In the genomic region with DNA sequence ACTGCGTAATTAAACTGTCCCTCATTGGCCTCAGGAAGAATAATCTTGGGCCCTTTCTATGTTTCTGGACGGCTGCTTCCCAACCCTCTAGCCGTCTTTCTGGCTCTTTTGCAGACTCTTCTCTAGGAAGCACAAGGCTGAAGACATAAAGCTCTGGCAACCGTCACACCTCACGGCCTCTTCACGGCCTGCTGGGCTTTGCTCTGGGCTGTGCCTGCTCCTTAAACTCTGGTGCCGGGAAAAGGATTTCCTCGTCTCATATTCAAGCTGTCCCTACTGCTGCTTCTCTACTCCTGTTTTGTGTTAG, we compare ENCODE assay signal across 10 cellular contexts. TPM values are rescaled to one million over a fixed set of nuclear protein-coding genes. Genes with fewer than 3 reads are reported as not detected.
DNase-seq lines count a peak whose midpoint lies in the region; ATAC-seq lines count a peak whose summit lies in the region.
"Had no signal": no experiment of that assay in that cellular context is flagged by ENCODE, and none has a peak within 500 bp of the region (broad histone marks: within the 10 kb centered on the region; RNA-seq: fewer than 3 reads in every experiment).

No MANE protein-coding gene starts in this region.

- H3K4me3 ChIP-seq in muscle layer of colon (ENCODE audit: low read depth in 1 of 2, low read length in 2 of 2): no peak overlapping the region

- H3K36me3 Mint-ChIP-seq in central memory CD8-positive, alpha-beta T cell (ENCODE audit: insufficient read depth): peaks cover 22% of the 10 kb centered on the region

- H3K27me3 ChIP-seq in muscle layer of colon (ENCODE audit: control insufficient read depth in 1 of 2, insufficient read depth in 2 of 2, low read length in 2 of 2): no peaks in the 10 kb centered on the region

- H3K4me1 Mint-ChIP-seq in central memory CD8-positive, alpha-beta T cell: peaks cover 66% of the 10 kb centered on the region

- peaks cover 66% of the 10 kb centered on the region for H3K4me1 ChIP-seq in muscle layer of colon (ENCODE audit: insufficient read depth, low read length)

- no peak overlapping the region for H3K9ac ChIP-seq in muscle layer of colon (ENCODE audit: low read length)

- peak overlapping the region; percentile 94 for H3K4me3 Mint-ChIP-seq in central memory CD8-positive, alpha-beta T cell

- H3K36me3 ChIP-seq in muscle layer of colon (ENCODE audit: insufficient read depth, low read length): no peaks in the 10 kb centered on the region

- H3K27me3 Mint-ChIP-seq in central memory CD8-positive, alpha-beta T cell: no peaks in the 10 kb centered on the region

- H3K9me3 ChIP-seq in muscle layer of colon (ENCODE audit: low read length): no peaks in the 10 kb centered on the region

- ATAC-seq in central memory CD8-positive, alpha-beta T cell (replicated peaks; ENCODE audit: extremely low read depth, poor library complexity, severe bottlenecking): no peak
- ATAC-seq in GM19351 (IDR thresholded peaks at IDR 0.05; ENCODE audit: unreplicated experiment): no peak
- ATAC-seq in left lobe of liver: no peak

- H3K9me3 Mint-ChIP-seq in central memory CD8-positive, alpha-beta T cell: no peaks in the 10 kb centered on the region

- DNase-seq in stimulated activated CD4-positive, alpha-beta T cell treated with anti-CD3 and anti-CD28 coated beads, Interleukin-15, amount 100 ng/mL, for 24 hours: peak; percentile 22
- no peak for DNase-seq in stimulated activated CD4-positive, alpha-beta T cell treated with anti-CD3 and anti-CD28 coated beads, Interleukin-1b, Interleukin-23, amount 100 ng/mL, for 48 hours
- no peak for DNase-seq in central memory CD8-positive, alpha-beta T cell (ENCODE audit: low spot score in 2 of 2)
- DNase-seq in stimulated activated naive CD4-positive, alpha-beta T cell (lab: John Stamatoyannopoulos, UW): no peak
- DNase-seq in left lobe of liver (ENCODE audit: low spot score) (no peak), NCI-H2227 treated with DMSO at 0.1 percent for 48 hours (lab: John Stamatoyannopoulos, UW) (no peak)
- DNase-seq: COR-L47, hippocampal formation had no signal

- peak overlapping the region; percentile 80 for H3K27ac Mint-ChIP-seq in central memory CD8-positive, alpha-beta T cell (ENCODE audit: low read depth)

- H3K27ac ChIP-seq in muscle layer of colon (ENCODE audit: low read depth, low read length): peak overlapping the region; percentile 66

RNA-seq across cellular contexts. Expression of gene WIPF1, which starts 36.0 kb away (rescaled TPM):
- 6.3 TPM for total RNA-seq in left lobe of liver
